8 cellular contexts compared by ENCODE assay signal in the genomic region with DNA sequence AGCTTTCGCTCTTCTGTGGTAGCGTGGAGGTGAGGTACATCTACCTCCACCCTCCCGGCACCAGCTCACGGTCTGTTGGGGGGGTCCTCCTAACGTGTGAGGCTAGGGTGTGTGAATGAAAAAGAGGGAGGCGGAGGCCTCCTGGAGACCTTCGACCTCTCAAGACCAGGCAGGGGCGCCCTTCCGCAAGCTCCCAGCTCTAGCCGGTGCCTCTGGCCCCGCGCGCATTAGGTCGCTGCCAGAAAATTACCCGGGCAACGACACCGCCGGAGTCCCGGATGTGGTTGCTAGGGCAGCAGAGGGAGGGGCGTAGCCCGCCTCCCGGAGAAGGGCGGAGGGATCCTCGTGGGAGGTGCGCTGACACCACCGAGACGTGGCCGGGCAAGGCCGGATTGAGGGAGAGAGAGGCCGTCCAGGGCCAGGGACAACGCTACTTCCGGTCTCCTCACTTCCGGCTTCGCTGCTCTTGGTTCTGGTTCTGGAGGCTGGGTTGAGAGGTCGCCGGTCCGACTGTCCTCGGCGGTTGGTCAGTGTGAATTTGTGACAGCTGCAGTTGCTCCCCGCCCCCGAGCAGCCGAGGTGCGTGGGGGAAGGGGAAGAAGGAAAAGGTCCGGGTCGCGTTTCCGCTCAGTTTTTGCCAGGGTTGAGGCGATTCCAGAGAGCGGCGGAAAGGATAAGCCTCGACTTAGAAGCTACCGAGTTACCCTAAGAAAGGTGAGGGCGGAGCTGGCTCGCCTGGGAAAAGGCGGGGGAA. TPM values are rescaled to one million over a fixed set of nuclear protein-coding genes. Genes with fewer than 3 reads are reported as not detected.
DNase-seq lines count a peak whose midpoint lies in the region; ATAC-seq lines count a peak whose summit lies in the region.

A gene with protein sequence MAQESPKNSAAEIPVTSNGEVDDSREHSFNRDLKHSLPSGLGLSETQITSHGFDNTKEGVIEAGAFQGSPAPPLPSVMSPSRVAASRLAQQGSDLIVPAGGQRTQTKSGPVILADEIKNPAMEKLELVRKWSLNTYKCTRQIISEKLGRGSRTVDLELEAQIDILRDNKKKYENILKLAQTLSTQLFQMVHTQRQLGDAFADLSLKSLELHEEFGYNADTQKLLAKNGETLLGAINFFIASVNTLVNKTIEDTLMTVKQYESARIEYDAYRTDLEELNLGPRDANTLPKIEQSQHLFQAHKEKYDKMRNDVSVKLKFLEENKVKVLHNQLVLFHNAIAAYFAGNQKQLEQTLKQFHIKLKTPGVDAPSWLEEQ (plus strand): TSS at position 442 of the 754 bp plus-strand sequence. CDS start 49,680 bp downstream, outside the sequence.
A gene (minus strand): TSS at position 218 of the 754 bp plus-strand sequence. CDS start 8,726 bp downstream, outside the sequence.

- DNase-seq in DMS153 treated with DMSO at 0.1 percent for 48 hours (lab: John Stamatoyannopoulos, UW; ENCODE audit: unreplicated experiment), result peak; percentile 91
- peak; percentile 99 for DNase-seq in OCI-M1 (lab: John Stamatoyannopoulos, UW)
- DNase-seq in activated T-cell treated with anti-CD3 and anti-CD28 coated beads, Interleukin-2, amount 50 U/mL, for 1 hour, result peak; percentile 95
- peak; percentile 90 for DNase-seq in stimulated activated CD8-positive, alpha-beta memory T cell treated with anti-CD3 and anti-CD28 coated beads, Interleukin-7, amount 100 ng/mL, for 1 hour (ENCODE audit: low read depth in 2 of 2)

- H3K9me3 Mint-ChIP-seq in IgD-negative memory B cell, result no peaks in the 10 kb centered on the region

- H3K27ac ChIP-seq in esophagus (ENCODE audit: low read depth in 2 of 2, low read length in 1 of 2), result peak within 1 kb of the TSS; percentile 94 to 95

- WGBS in esophagus, 2 donors, result 0% methylated on average over 54 to 55 of the region's 55 CpGs

- ATAC-seq in GM21529 (IDR thresholded peaks at IDR 0.05; ENCODE audit: unreplicated experiment), result peak; percentile 93

- H3K27me3 Mint-ChIP-seq in IgD-negative memory B cell, result no peaks in the 10 kb centered on the region

- peak within 1 kb of the TSS; percentile 93 to 99 (median 98) for H3K27ac Mint-ChIP-seq in IgD-negative memory B cell

- H3K36me3 ChIP-seq in esophagus (ENCODE audit: control insufficient read depth in 2 of 2, insufficient read depth in 2 of 2, low read length in 1 of 2) (no peaks in the 10 kb centered on the region), mucosa of stomach (ENCODE audit: control insufficient read depth, insufficient read depth, low read length) (no peaks in the 10 kb centered on the region)

- no peaks in the 10 kb centered on the region for H3K36me3 Mint-ChIP-seq in IgD-negative memory B cell

- H3K4me1 ChIP-seq in esophagus (ENCODE audit: control insufficient read depth in 2 of 2, insufficient read depth in 2 of 2, low read length in 1 of 2) (peaks cover 0 to 3% of the 10 kb centered on the region in 2 donors), mucosa of stomach (ENCODE audit: control insufficient read depth, insufficient read depth, low read length) (peaks cover 11% of the 10 kb centered on the region)

- H3K27me3 ChIP-seq in esophagus (ENCODE audit: control insufficient read depth in 1 of 2, insufficient read depth in 2 of 2, low read length in 2 of 2) (no peaks in the 10 kb centered on the region), mucosa of stomach (ENCODE audit: control insufficient read depth, insufficient read depth, low read length) (no peaks in the 10 kb centered on the region)

- H3K4me1 Mint-ChIP-seq in IgD-negative memory B cell, result peaks cover 38 to 49% (median 39%) of the 10 kb centered on the region in 3 donors

- H3K9me3 ChIP-seq in esophagus (ENCODE audit: control insufficient read depth in 2 of 2, insufficient read depth in 1 of 2, low read depth in 1 of 2, low read length in 1 of 2) (no peaks in the 10 kb centered on the region), mucosa of stomach (ENCODE audit: control insufficient read depth, low read length) (no peaks in the 10 kb centered on the region)

- H3K9ac ChIP-seq in mucosa of stomach (ENCODE audit: low read length), result peak within 1 kb of the TSS; percentile 84

- peak within 1 kb of the TSS; percentile 97 to 100 (median 100) for H3K4me3 Mint-ChIP-seq in IgD-negative memory B cell

- H3K4me3 ChIP-seq in esophagus (ENCODE audit: low read depth in 1 of 2, low read length in 2 of 2), result peak within 1 kb of the TSS; percentile 80 to 81
- H3K4me3 ChIP-seq in mucosa of stomach (ENCODE audit: low read length), result peak within 1 kb of the TSS; percentile 91

RNA-seq across cellular contexts. Expression of the first gene that starts in this region (rescaled TPM):
- polyA plus RNA-seq in IgD-negative memory B cell (18.2 TPM), esophagus (10 to 100 TPM; 13.7 to 14.3 TPM)

RNA-seq across cellular contexts. Expression of the second gene that starts in this region (rescaled TPM):
- 0.28 TPM for polyA plus RNA-seq in IgD-negative memory B cell
- under 1 TPM; 0.04 to 0.05 TPM for polyA plus RNA-seq in esophagus

Comparison
In these comparisons a context has a peak if more than half of its experiments do, and no peak if none do; other contexts are left out.
1. Peak in every context shown above with its lines: DNase-seq, ATAC-seq, H3K4me3 ChIP-seq and H3K27ac ChIP-seq.